Comparison of ENCODE assay signal across 1 cellular context in the genomic region with DNA sequence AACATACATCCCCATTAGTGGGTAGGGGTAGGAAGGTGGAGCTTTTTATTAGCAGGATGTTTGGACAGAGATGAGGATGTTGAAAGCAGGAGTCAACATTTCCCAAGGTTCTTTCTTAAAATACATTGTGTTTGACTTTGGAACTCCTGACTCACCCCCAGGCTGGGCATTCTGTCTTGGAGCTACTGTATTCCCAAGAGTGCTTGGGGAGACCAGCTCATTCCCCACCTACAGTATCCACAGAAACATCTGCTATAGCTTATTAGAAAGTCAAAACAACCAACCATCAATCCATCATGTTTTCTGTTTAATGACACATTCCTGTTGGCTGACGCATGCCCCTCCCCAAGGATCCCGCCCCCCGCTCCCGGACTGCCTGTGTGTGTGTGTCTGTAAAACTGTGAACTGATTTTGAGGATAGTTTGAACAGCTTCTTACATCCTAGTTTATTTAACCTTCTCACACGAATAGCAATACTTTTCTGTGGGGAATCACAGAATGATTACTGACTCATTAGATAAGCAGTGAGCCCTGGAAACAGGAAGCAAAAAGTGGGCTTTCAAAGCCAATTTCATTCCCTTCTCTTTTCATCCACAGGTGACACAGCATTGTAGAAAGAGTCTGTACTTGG.
TF ChIP-seq lines count a peak whose summit lies in the region.

No MANE protein-coding gene starts in this region.

TF ChIP-seq in WTC11, 78 proteins besides CTCF, POLR2A, EP300 and RAD21 (continued from another document):
- TF ChIP-seq, protein P1, sequence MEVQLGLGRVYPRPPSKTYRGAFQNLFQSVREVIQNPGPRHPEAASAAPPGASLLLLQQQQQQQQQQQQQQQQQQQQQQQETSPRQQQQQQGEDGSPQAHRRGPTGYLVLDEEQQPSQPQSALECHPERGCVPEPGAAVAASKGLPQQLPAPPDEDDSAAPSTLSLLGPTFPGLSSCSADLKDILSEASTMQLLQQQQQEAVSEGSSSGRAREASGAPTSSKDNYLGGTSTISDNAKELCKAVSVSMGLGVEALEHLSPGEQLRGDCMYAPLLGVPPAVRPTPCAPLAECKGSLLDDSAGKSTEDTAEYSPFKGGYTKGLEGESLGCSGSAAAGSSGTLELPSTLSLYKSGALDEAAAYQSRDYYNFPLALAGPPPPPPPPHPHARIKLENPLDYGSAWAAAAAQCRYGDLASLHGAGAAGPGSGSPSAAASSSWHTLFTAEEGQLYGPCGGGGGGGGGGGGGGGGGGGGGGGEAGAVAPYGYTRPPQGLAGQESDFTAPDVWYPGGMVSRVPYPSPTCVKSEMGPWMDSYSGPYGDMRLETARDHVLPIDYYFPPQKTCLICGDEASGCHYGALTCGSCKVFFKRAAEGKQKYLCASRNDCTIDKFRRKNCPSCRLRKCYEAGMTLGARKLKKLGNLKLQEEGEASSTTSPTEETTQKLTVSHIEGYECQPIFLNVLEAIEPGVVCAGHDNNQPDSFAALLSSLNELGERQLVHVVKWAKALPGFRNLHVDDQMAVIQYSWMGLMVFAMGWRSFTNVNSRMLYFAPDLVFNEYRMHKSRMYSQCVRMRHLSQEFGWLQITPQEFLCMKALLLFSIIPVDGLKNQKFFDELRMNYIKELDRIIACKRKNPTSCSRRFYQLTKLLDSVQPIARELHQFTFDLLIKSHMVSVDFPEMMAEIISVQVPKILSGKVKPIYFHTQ (CRISPR knock-in tag; IDR thresholded peaks at IDR 0.05), result no peak
- TF ChIP-seq ZNF138 (CRISPR knock-in tag; conservative IDR thresholded peaks at IDR 0.05) (no peak), SOX15 (CRISPR knock-in tag; IDR thresholded peaks at IDR 0.05) (no peak), ZBTB21 (CRISPR knock-in tag; IDR thresholded peaks at IDR 0.05; ENCODE audit: borderline replicate concordance) (no peak)
TF ChIP-seq in WTC11: peak in this region for 0.
